18 cellular contexts compared by ENCODE assay signal in genomic region chr9:25742241-25742640, GRCh38.
"Had no signal": no experiment of that assay in that cellular context is flagged by ENCODE, and none has a peak within 500 bp of the region (broad histone marks: within the 10 kb centered on the region; RNA-seq: fewer than 3 reads in every experiment).

No MANE protein-coding gene starts in this region.

- ATAC-seq: activated T-cell treated with anti-CD3 and anti-CD28 coated beads, Interleukin-2, amount 50 U/mL, for 4 hours; esophagus mucosa; left lobe of liver; pancreas; stimulated activated naive CD8-positive, alpha-beta T cell treated with anti-CD3 and anti-CD28 coated beads, Interleukin-15, amount 100 ng/mL, for 72 hours; upper lobe of right lung had no signal

- H3K9me3 ChIP-seq: pancreas, testis, upper lobe of right lung had no signal

- H3K4me1 ChIP-seq: pancreas, testis, upper lobe of right lung had no signal

- H3K27me3 ChIP-seq: brain microvascular endothelial cell, pancreas, testis, upper lobe of right lung had no signal

- H3K4me3 ChIP-seq: pancreas, skin epidermis, testis, upper lobe of right lung had no signal

- DNase-seq: activated CD4-positive, alpha-beta T cell treated with anti-CD3 and anti-CD28 coated beads for 1 hour; activated CD4-positive, alpha-beta T cell treated with anti-CD3 and anti-CD28 coated beads, Interleukin-2, amount 50 U/mL, for 48 hours; activated effector memory CD4-positive, alpha-beta T cell treated with anti-CD3 and anti-CD28 coated beads, Interleukin-2, amount 50 U/mL, for 16 hours; activated T-cell treated with anti-CD3 and anti-CD28 coated beads, Interleukin-2, amount 50 U/mL, for 4 hours; amygdala; brain microvascular endothelial cell; cerebellar nuclear complex; glutamatergic neuron; mesenchymal stem cell; pancreas; stimulated activated CD4-positive, alpha-beta T cell treated with anti-CD3 and anti-CD28 coated beads, Interleukin-4, amount 100 ng/mL, for 4 hours; stimulated activated naive CD8-positive, alpha-beta T cell treated with anti-CD3 and anti-CD28 coated beads, Interleukin-15, amount 100 ng/mL, for 72 hours; T-helper 9 cell; testis; upper lobe of right lung had no signal

- H3K27ac ChIP-seq: brain microvascular endothelial cell, pancreas, skin epidermis, testis, upper lobe of right lung had no signal

- H3K36me3 ChIP-seq: brain microvascular endothelial cell, pancreas, upper lobe of right lung had no signal
